27 cellular contexts compared by ENCODE assay signal in genomic region chr5:175131432-175131831, GRCh38.
"Had no signal": no experiment of that assay in that cellular context is flagged by ENCODE, and none has a peak within 500 bp of the region (broad histone marks: within the 10 kb centered on the region; RNA-seq: fewer than 3 reads in every experiment).

No MANE protein-coding gene starts in this region.

- H3K4me1 Mint-ChIP-seq: activated T-helper 17 cell treated with anti-CD3 and anti-CD28 coated beads, Interleukin-2, amount 50 U/mL, for 72 hours; nephron progenitor cell; T-helper 17 cell had no signal

- H3K27me3 ChIP-seq: gastroesophageal sphincter, hepatocyte, neutrophil, right lobe of liver, vagina had no signal

- H3K4me3 ChIP-seq: gastroesophageal sphincter, hepatocyte, right lobe of liver, thoracic aorta, vagina had no signal

- H3K9me3 ChIP-seq: neutrophil, right lobe of liver, thoracic aorta, vagina had no signal

- H3K79me2 ChIP-seq: hepatocyte had no signal

- H3K4me3 Mint-ChIP-seq: activated CD8-positive, alpha-beta T cell treated with anti-CD3 and anti-CD28 coated beads for 36 hours; activated T-cell treated with anti-CD3 and anti-CD28 coated beads, Interleukin-2, amount 50 U/mL, for 4 hours; activated T-helper 17 cell treated with anti-CD3 and anti-CD28 coated beads, Interleukin-2, amount 50 U/mL, for 72 hours; effector memory CD8-positive, alpha-beta T cell; nephron progenitor cell; stimulated activated naive CD8-positive, alpha-beta T cell treated with anti-CD3 and anti-CD28 coated beads, Interleukin-15, Interleukin-2, amounts not matched to agents 100 ng/mL and 50 ng/mL, for 24 hours; T-helper 17 cell; type B pancreatic cell had no signal

- DNase-seq: activated CD4-positive, alpha-beta T cell treated with anti-CD3 and anti-CD28 coated beads, Interleukin-2, amount 50 U/mL, for 1 hour; activated CD8-positive, alpha-beta T cell treated with anti-CD3 and anti-CD28 coated beads for 36 hours; activated gamma-delta T cell treated with Interleukin-2 at 50 U/mL for 16 hours; activated naive CD4-positive, alpha-beta T cell treated with anti-CD3 and anti-CD28 coated beads, Interleukin-2, amount 50 U/mL, for 16 hours; activated T-cell treated with anti-CD3 and anti-CD28 coated beads, Interleukin-2, amount 50 U/mL, for 4 hours; amniotic stem cell; caudate nucleus; cortex of kidney; effector memory CD8-positive, alpha-beta T cell; left ventricle myocardium superior; nephron progenitor cell; right lobe of liver; stimulated activated CD4-positive, alpha-beta T cell treated with anti-CD3 and anti-CD28 coated beads, Interleukin-12 subunit alpha, Interleukin-12 subunit beta, amount 100 ng/mL, for 4 hours; stimulated activated CD4-positive, alpha-beta T cell treated with anti-CD3 and anti-CD28 coated beads, Interleukin-4, amount 100 ng/mL, for 1 hour; T-helper 17 cell; T1000 had no signal

- H3K36me3 ChIP-seq: gastroesophageal sphincter, neutrophil, right lobe of liver, thoracic aorta, vagina had no signal

- H3K4me2 ChIP-seq: hepatocyte had no signal

- H3K27ac ChIP-seq: gastroesophageal sphincter, hepatocyte, neutrophil, right lobe of liver, thoracic aorta, vagina had no signal

- H3K4me1 ChIP-seq: gastroesophageal sphincter, right lobe of liver, vagina had no signal

- H2AFZ ChIP-seq: hepatocyte had no signal

- ATAC-seq: activated CD8-positive, alpha-beta T cell treated with anti-CD3 and anti-CD28 coated beads for 36 hours; activated T-cell treated with anti-CD3 and anti-CD28 coated beads, Interleukin-2, amount 50 U/mL, for 4 hours; activated T-helper 17 cell treated with anti-CD3 and anti-CD28 coated beads, Interleukin-2, amount 50 U/mL, for 72 hours; effector memory CD8-positive, alpha-beta T cell; gastroesophageal sphincter; left ventricle myocardium superior; right lobe of liver; T-helper 17 cell had no signal

- FAIRE-seq: astrocyte, endothelial cell of umbilical vein, islet of Langerhans had no signal

- H3K27ac Mint-ChIP-seq: activated CD8-positive, alpha-beta T cell treated with anti-CD3 and anti-CD28 coated beads for 36 hours; activated T-helper 17 cell treated with anti-CD3 and anti-CD28 coated beads, Interleukin-2, amount 50 U/mL, for 72 hours; effector memory CD8-positive, alpha-beta T cell; nephron progenitor cell; stimulated activated naive CD8-positive, alpha-beta T cell treated with anti-CD3 and anti-CD28 coated beads, Interleukin-15, Interleukin-2, amounts not matched to agents 100 ng/mL and 50 ng/mL, for 24 hours; T-helper 17 cell; type B pancreatic cell had no signal

- H3K27me3 Mint-ChIP-seq: effector memory CD8-positive, alpha-beta T cell; stimulated activated naive CD8-positive, alpha-beta T cell treated with anti-CD3 and anti-CD28 coated beads, Interleukin-15, Interleukin-2, amounts not matched to agents 100 ng/mL and 50 ng/mL, for 24 hours; T-helper 17 cell had no signal
